In genomic region chr5:138178516-138179276, GRCh38 we compare ENCODE assay signal across 1 cellular context.
TF ChIP-seq lines count a peak whose summit lies in the region.

A gene with protein sequence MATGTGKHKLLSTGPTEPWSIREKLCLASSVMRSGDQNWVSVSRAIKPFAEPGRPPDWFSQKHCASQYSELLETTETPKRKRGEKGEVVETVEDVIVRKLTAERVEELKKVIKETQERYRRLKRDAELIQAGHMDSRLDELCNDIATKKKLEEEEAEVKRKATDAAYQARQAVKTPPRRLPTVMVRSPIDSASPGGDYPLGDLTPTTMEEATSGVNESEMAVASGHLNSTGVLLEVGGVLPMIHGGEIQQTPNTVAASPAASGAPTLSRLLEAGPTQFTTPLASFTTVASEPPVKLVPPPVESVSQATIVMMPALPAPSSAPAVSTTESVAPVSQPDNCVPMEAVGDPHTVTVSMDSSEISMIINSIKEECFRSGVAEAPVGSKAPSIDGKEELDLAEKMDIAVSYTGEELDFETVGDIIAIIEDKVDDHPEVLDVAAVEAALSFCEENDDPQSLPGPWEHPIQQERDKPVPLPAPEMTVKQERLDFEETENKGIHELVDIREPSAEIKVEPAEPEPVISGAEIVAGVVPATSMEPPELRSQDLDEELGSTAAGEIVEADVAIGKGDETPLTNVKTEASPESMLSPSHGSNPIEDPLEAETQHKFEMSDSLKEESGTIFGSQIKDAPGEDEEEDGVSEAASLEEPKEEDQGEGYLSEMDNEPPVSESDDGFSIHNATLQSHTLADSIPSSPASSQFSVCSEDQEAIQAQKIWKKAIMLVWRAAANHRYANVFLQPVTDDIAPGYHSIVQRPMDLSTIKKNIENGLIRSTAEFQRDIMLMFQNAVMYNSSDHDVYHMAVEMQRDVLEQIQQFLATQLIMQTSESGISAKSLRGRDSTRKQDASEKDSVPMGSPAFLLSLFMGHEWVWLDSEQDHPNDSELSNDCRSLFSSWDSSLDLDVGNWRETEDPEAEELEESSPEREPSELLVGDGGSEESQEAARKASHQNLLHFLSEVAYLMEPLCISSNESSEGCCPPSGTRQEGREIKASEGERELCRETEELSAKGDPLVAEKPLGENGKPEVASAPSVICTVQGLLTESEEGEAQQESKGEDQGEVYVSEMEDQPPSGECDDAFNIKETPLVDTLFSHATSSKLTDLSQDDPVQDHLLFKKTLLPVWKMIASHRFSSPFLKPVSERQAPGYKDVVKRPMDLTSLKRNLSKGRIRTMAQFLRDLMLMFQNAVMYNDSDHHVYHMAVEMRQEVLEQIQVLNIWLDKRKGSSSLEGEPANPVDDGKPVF (minus strand): TSS chr5:138178630. CDS start chr5:138178614, 16 bp downstream.
Gene KIF20A (plus strand): TSS chr5:138179112. CDS start chr5:138179681, 569 bp downstream.

TF ChIP-seq in WTC11, 78 proteins besides CTCF, POLR2A, EP300 and RAD21 (continued from another document and continues in another):
- TF ChIP-seq, protein P1, sequence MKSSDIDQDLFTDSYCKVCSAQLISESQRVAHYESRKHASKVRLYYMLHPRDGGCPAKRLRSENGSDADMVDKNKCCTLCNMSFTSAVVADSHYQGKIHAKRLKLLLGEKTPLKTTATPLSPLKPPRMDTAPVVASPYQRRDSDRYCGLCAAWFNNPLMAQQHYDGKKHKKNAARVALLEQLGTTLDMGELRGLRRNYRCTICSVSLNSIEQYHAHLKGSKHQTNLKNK (CRISPR knock-in tag; IDR thresholded peaks at IDR 0.05), result no peak
- no peak for TF ChIP-seq EMX1 (CRISPR knock-in tag; IDR thresholded peaks at IDR 0.05)
- TF ChIP-seq GABPB1 (CRISPR knock-in tag; IDR thresholded peaks at IDR 0.05), result no peak
- TF ChIP-seq PREB (CRISPR knock-in tag; IDR thresholded peaks at IDR 0.05; ENCODE audit: borderline replicate concordance), result no peak
- TF ChIP-seq ESRRA (CRISPR knock-in tag; IDR thresholded peaks at IDR 0.05; ENCODE audit: borderline replicate concordance), result no peak
- 0 out of 2 replicates have a peak, but pooled peaks have one; percentile 46 for TF ChIP-seq HMGXB4 (CRISPR knock-in tag; IDR thresholded peaks at IDR 0.05)
- TF ChIP-seq, protein P2, sequence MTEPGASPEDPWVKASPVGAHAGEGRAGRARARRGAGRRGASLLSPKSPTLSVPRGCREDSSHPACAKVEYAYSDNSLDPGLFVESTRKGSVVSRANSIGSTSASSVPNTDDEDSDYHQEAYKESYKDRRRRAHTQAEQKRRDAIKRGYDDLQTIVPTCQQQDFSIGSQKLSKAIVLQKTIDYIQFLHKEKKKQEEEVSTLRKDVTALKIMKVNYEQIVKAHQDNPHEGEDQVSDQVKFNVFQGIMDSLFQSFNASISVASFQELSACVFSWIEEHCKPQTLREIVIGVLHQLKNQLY (CRISPR knock-in tag; IDR thresholded peaks at IDR 0.05), result no peak
- TF ChIP-seq ZBTB21 (CRISPR knock-in tag; IDR thresholded peaks at IDR 0.05; ENCODE audit: borderline replicate concordance), result no peak
- TF ChIP-seq RORB (CRISPR knock-in tag; IDR thresholded peaks at IDR 0.05), result no peak
- TF ChIP-seq ZNF425 (CRISPR knock-in tag; conservative IDR thresholded peaks at IDR 0.05), result no peak
- TF ChIP-seq, protein P3, sequence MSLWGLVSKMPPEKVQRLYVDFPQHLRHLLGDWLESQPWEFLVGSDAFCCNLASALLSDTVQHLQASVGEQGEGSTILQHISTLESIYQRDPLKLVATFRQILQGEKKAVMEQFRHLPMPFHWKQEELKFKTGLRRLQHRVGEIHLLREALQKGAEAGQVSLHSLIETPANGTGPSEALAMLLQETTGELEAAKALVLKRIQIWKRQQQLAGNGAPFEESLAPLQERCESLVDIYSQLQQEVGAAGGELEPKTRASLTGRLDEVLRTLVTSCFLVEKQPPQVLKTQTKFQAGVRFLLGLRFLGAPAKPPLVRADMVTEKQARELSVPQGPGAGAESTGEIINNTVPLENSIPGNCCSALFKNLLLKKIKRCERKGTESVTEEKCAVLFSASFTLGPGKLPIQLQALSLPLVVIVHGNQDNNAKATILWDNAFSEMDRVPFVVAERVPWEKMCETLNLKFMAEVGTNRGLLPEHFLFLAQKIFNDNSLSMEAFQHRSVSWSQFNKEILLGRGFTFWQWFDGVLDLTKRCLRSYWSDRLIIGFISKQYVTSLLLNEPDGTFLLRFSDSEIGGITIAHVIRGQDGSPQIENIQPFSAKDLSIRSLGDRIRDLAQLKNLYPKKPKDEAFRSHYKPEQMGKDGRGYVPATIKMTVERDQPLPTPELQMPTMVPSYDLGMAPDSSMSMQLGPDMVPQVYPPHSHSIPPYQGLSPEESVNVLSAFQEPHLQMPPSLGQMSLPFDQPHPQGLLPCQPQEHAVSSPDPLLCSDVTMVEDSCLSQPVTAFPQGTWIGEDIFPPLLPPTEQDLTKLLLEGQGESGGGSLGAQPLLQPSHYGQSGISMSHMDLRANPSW (CRISPR knock-in tag; conservative IDR thresholded peaks at IDR 0.05; ENCODE audit: low read depth), result no peak
- peak; percentile 23; the same call in 1 of the 2 replicates for TF ChIP-seq CREM (CRISPR knock-in tag; IDR thresholded peaks at IDR 0.05)
- TF ChIP-seq NFATC4 (CRISPR knock-in tag; IDR thresholded peaks at IDR 0.05), result no peak
- TF ChIP-seq ZNF121 (CRISPR knock-in tag; IDR thresholded peaks at IDR 0.05), result no peak
- no peak for TF ChIP-seq MXD4 (CRISPR knock-in tag; IDR thresholded peaks at IDR 0.05; ENCODE audit: borderline replicate concordance)
- no peak for TF ChIP-seq NR3C1 (CRISPR knock-in tag; conservative IDR thresholded peaks at IDR 0.05; ENCODE audit: low read depth)
- TF ChIP-seq, protein P4, sequence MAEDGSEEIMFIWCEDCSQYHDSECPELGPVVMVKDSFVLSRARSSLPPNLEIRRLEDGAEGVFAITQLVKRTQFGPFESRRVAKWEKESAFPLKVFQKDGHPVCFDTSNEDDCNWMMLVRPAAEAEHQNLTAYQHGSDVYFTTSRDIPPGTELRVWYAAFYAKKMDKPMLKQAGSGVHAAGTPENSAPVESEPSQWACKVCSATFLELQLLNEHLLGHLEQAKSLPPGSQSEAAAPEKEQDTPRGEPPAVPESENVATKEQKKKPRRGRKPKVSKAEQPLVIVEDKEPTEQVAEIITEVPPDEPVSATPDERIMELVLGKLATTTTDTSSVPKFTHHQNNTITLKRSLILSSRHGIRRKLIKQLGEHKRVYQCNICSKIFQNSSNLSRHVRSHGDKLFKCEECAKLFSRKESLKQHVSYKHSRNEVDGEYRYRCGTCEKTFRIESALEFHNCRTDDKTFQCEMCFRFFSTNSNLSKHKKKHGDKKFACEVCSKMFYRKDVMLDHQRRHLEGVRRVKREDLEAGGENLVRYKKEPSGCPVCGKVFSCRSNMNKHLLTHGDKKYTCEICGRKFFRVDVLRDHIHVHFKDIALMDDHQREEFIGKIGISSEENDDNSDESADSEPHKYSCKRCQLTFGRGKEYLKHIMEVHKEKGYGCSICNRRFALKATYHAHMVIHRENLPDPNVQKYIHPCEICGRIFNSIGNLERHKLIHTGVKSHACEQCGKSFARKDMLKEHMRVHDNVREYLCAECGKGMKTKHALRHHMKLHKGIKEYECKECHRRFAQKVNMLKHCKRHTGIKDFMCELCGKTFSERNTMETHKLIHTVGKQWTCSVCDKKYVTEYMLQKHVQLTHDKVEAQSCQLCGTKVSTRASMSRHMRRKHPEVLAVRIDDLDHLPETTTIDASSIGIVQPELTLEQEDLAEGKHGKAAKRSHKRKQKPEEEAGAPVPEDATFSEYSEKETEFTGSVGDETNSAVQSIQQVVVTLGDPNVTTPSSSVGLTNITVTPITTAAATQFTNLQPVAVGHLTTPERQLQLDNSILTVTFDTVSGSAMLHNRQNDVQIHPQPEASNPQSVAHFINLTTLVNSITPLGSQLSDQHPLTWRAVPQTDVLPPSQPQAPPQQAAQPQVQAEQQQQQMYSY (CRISPR knock-in tag; IDR thresholded peaks at IDR 0.05), result no peak
- TF ChIP-seq NR1H2 (CRISPR knock-in tag; IDR thresholded peaks at IDR 0.05), result no peak
- no peak for TF ChIP-seq GRHL2 (CRISPR knock-in tag; IDR thresholded peaks at IDR 0.05; ENCODE audit: insufficient replicate concordance, severe bottlenecking)
- no peak for TF ChIP-seq JAZF1 (CRISPR knock-in tag; IDR thresholded peaks at IDR 0.05)
- no peak for TF ChIP-seq GTF2I (CRISPR knock-in tag; conservative IDR thresholded peaks at IDR 0.05)
- no peak for TF ChIP-seq ZNF671 (CRISPR knock-in tag; IDR thresholded peaks at IDR 0.05)
- no peak for TF ChIP-seq PRRX2 (CRISPR knock-in tag; IDR thresholded peaks at IDR 0.05)
- TF ChIP-seq, protein P5, sequence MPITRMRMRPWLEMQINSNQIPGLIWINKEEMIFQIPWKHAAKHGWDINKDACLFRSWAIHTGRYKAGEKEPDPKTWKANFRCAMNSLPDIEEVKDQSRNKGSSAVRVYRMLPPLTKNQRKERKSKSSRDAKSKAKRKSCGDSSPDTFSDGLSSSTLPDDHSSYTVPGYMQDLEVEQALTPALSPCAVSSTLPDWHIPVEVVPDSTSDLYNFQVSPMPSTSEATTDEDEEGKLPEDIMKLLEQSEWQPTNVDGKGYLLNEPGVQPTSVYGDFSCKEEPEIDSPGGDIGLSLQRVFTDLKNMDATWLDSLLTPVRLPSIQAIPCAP (CRISPR knock-in tag; IDR thresholded peaks at IDR 0.05), result no peak
- TF ChIP-seq ZNF219 (CRISPR knock-in tag; IDR thresholded peaks at IDR 0.05; ENCODE audit: borderline replicate concordance), result no peak
- TF ChIP-seq JUN (CRISPR knock-in tag; IDR thresholded peaks at IDR 0.05), result no peak
- TF ChIP-seq SMAD4 (CRISPR knock-in tag; IDR thresholded peaks at IDR 0.05), result no peak
- TF ChIP-seq NFYB (CRISPR knock-in tag; conservative IDR thresholded peaks at IDR 0.05; ENCODE audit: low read depth), result peak; percentile 75
- no peak for TF ChIP-seq HMGA2 (CRISPR knock-in tag; IDR thresholded peaks at IDR 0.05)
- no peak for TF ChIP-seq FOXJ3 (CRISPR knock-in tag; IDR thresholded peaks at IDR 0.05; ENCODE audit: borderline replicate concordance)
- no peak for TF ChIP-seq USF2 (CRISPR knock-in tag; IDR thresholded peaks at IDR 0.05)
- TF ChIP-seq AFF4 (CRISPR knock-in tag; IDR thresholded peaks at IDR 0.05; ENCODE audit: borderline replicate concordance), result no peak
- TF ChIP-seq SP1 (CRISPR knock-in tag; conservative IDR thresholded peaks at IDR 0.05), result 0 out of 2 replicates have a peak, but pooled peaks have one; percentile 7
- no peak for TF ChIP-seq IRF2 (CRISPR knock-in tag; IDR thresholded peaks at IDR 0.05; ENCODE audit: borderline replicate concordance, low read depth)
- peak; percentile 100 for TF ChIP-seq MYBL2 (CRISPR knock-in tag; IDR thresholded peaks at IDR 0.05)
